ENCODE assay signal across 13 cellular contexts in genomic region chr6:144469144-144469575, GRCh38.
A peak's percentile ranks its signal among the peaks of the same experiment; 100 is the strongest.
DNase-seq lines count a peak whose midpoint lies in the region; ATAC-seq and TF ChIP-seq lines count a peak whose summit lies in the region.
"Had no signal": no experiment of that assay in that cellular context is flagged by ENCODE, and none has a peak within 500 bp of the region (broad histone marks: within the 10 kb centered on the region; RNA-seq: fewer than 3 reads in every experiment).

No MANE protein-coding gene starts in this region.

- H3K36me3 ChIP-seq in left lung = peaks cover 0 to 58% of the 10 kb centered on the region in 2 donors

- H3K27ac ChIP-seq in left lung (no peak overlapping the region), H9 (ENCODE audit: insufficient read length, low read depth, low read length) (no peak overlapping the region)
- H3K27ac ChIP-seq: adrenal gland; BLaER1 treated with 17β-estradiol and CSF1 and Interleukin-3, amounts not matched to agents 10 nM and 100 nM; right lobe of liver had no signal

- peaks cover 24% of the 10 kb centered on the region for H3K4me1 Mint-ChIP-seq in T-helper 2 cell treated with Interferon-gamma antibody and Interleukin-4, amounts not matched to agents 5 μg/mL and 100 μg/mL, for 36 hours (ENCODE audit: low read depth)
- peaks cover 31% of the 10 kb centered on the region for H3K4me1 Mint-ChIP-seq in stimulated activated naive CD8-positive, alpha-beta T cell treated with anti-CD3 and anti-CD28 coated beads, Interleukin-15, amount 100 ng/mL, for 72 hours
- H3K4me1 Mint-ChIP-seq in H9 = peaks cover 14% of the 10 kb centered on the region in 2 experiments

- no peak overlapping the region for H3K56ac ChIP-seq in H9 (ENCODE audit: insufficient read length, low read depth, low read length)

- no peaks in the 10 kb centered on the region for H3K79me1 ChIP-seq in H9 (ENCODE audit: insufficient read depth, low read depth, low read length, poor library complexity, severe bottlenecking)

- H3K23me2 ChIP-seq in H9 (ENCODE audit: insufficient read length, low read depth, low read length, poor library complexity, severe bottlenecking) = no peaks in the 10 kb centered on the region

- no peak for TF ChIP-seq CTCF in left lung (IDR thresholded peaks at IDR 0.05)
- TF ChIP-seq CTCF in H9 (conservative IDR thresholded peaks at IDR 0.05) = no peak

- no peaks in the 10 kb centered on the region for H3K27me3 Mint-ChIP-seq in T-helper 2 cell treated with Interferon-gamma antibody and Interleukin-4, amounts not matched to agents 5 μg/mL and 100 μg/mL, for 36 hours (ENCODE audit: low read depth)
- H3K27me3 Mint-ChIP-seq in stimulated activated naive CD8-positive, alpha-beta T cell treated with anti-CD3 and anti-CD28 coated beads, Interleukin-15, amount 100 ng/mL, for 72 hours = no peaks in the 10 kb centered on the region
- no peaks in the 10 kb centered on the region for H3K27me3 Mint-ChIP-seq in H9 (ENCODE audit: low read depth)

- no peak overlapping the region for H4K8ac ChIP-seq in H9 (replicated peaks; ENCODE audit: insufficient read length, low read depth, low read length)

- H4K91ac ChIP-seq in H9 (ENCODE audit: insufficient read length, low read depth, low read length) = no peak overlapping the region

- no peak overlapping the region for H2BK12ac ChIP-seq in H9 (ENCODE audit: insufficient read length, low read depth, low read length)

- H2AK5ac ChIP-seq in H9 (ENCODE audit: insufficient read length, low read length) = no peak overlapping the region

- H2BK5ac ChIP-seq in H9 (ENCODE audit: insufficient read length, low read length) = no peak overlapping the region

- peak overlapping the region; percentile 30 for H3K4me3 Mint-ChIP-seq in T-helper 2 cell treated with Interferon-gamma antibody and Interleukin-4, amounts not matched to agents 5 μg/mL and 100 μg/mL, for 36 hours
- H3K4me3 Mint-ChIP-seq in stimulated activated naive CD8-positive, alpha-beta T cell treated with anti-CD3 and anti-CD28 coated beads, Interleukin-15, amount 100 ng/mL, for 72 hours = peak overlapping the region; percentile 69 to 71
- no peak overlapping the region for H3K4me3 Mint-ChIP-seq in H9

- no peak overlapping the region for H2BK20ac ChIP-seq in H9 (ENCODE audit: low read depth, low read length, poor library complexity, severe bottlenecking)

- H3K23ac ChIP-seq in H9 (ENCODE audit: insufficient read length, low read depth, low read length) = no peak overlapping the region

- H3K4ac ChIP-seq in H9 (ENCODE audit: low read depth, low read length) = no peak overlapping the region

- no peak overlapping the region for H3K14ac ChIP-seq in H9 (ENCODE audit: insufficient read depth, low read length)

- intact Hi-C loops in left lung (cut with DNase I) = no loop called here

- no peaks in the 10 kb centered on the region for H4K20me1 ChIP-seq in H9 (ENCODE audit: control insufficient read depth, insufficient read depth, insufficient read length)
- H4K20me1 ChIP-seq: BLaER1 treated with 17β-estradiol and CSF1 and Interleukin-3, amounts not matched to agents 10 nM and 100 nM had no signal

- H3K18ac ChIP-seq in H9 (ENCODE audit: insufficient read length, low read depth, low read length) = no peak overlapping the region

- H2AFZ ChIP-seq in H9 (ENCODE audit: low read length) = no peak overlapping the region

- H3K36me3 Mint-ChIP-seq in T-helper 2 cell treated with Interferon-gamma antibody and Interleukin-4, amounts not matched to agents 5 μg/mL and 100 μg/mL, for 36 hours (ENCODE audit: low read depth) = peaks cover 54% of the 10 kb centered on the region
- peaks cover 18 to 43% (median 40%) of the 10 kb centered on the region in 3 experiments for H3K36me3 Mint-ChIP-seq in H9 (ENCODE audit: insufficient read depth in 1 of 3, low read depth in 3 of 3)

- peaks cover 0 to 6% of the 10 kb centered on the region in 2 donors for H3K4me1 ChIP-seq in left lung
- peaks cover 6% of the 10 kb centered on the region; the same call in 1 of the 2 replicates for H3K4me1 ChIP-seq in H9 (ENCODE audit: insufficient read depth, low read length)
- H3K4me1 ChIP-seq: adrenal gland; BLaER1 treated with 17β-estradiol and CSF1 and Interleukin-3, amounts not matched to agents 10 nM and 100 nM; right lobe of liver had no signal

- no peak overlapping the region for H3K4me2 ChIP-seq in H9 (ENCODE audit: insufficient read depth, insufficient read length, low read length)
- H3K4me2 ChIP-seq: BLaER1 treated with 17β-estradiol and CSF1 and Interleukin-3, amounts not matched to agents 10 nM and 100 nM had no signal

- no peak overlapping the region for H4K5ac ChIP-seq in H9 (ENCODE audit: insufficient read length, low read depth, low read length)

- WGBS in H9 (ENCODE audit: extremely low coverage, insufficient read length, low lambda C conversion rate) = no CpG with 5 or more reads among the region's 1 CpG

- H3K4me3 ChIP-seq in left lung = no peak overlapping the region
- H3K4me3 ChIP-seq: adrenal gland; BLaER1 treated with 17β-estradiol and CSF1 and Interleukin-3, amounts not matched to agents 10 nM and 100 nM; right lobe of liver had no signal

- ATAC-seq in HG02852 (IDR thresholded peaks at IDR 0.05; ENCODE audit: unreplicated experiment) = peak; percentile 81
- peak; percentile 93 for ATAC-seq in stimulated activated naive CD8-positive, alpha-beta T cell treated with anti-CD3 and anti-CD28 coated beads, Interleukin-15, amount 100 ng/mL, for 72 hours
- ATAC-seq in left lung = no peak
- ATAC-seq: left colon had no signal

- no peak overlapping the region for H3T11ph ChIP-seq in H9 (ENCODE audit: low read length)

- no peaks in the 10 kb centered on the region for H3K79me2 ChIP-seq in H9 (ENCODE audit: insufficient read depth, low read length)

- H3K27me3 ChIP-seq in left lung (no peaks in the 10 kb centered on the region), H9 (ENCODE audit: insufficient read depth, low read length) (no peaks in the 10 kb centered on the region)
- H3K27me3 ChIP-seq: adrenal gland; BLaER1 treated with 17β-estradiol and CSF1 and Interleukin-3, amounts not matched to agents 10 nM and 100 nM; right lobe of liver had no signal

- peak; percentile 11 to 25 for DNase-seq in stimulated activated CD4-positive, alpha-beta T cell treated with anti-CD3 and anti-CD28 coated beads, Interleukin-2, amount 100 ng/mL, for 24 hours
- no peak for DNase-seq in stimulated activated CD4-positive, alpha-beta T cell treated with anti-CD3 and anti-CD28 coated beads, Interleukin-12 subunit alpha, Interleukin-12 subunit beta, amount 100 ng/mL, for 4 hours
- DNase-seq in T-helper 2 cell treated with Interferon-gamma antibody and Interleukin-4, amounts not matched to agents 5 μg/mL and 100 μg/mL, for 36 hours (ENCODE audit: low spot score) = no peak
- DNase-seq in stimulated activated naive CD8-positive, alpha-beta T cell treated with anti-CD3 and anti-CD28 coated beads, Interleukin-15, amount 100 ng/mL, for 72 hours = peak; percentile 16 to 34
- no peak for DNase-seq in left lung
- DNase-seq in H9 = no peak
- DNase-seq in iPS-NIHi7 (ENCODE audit: extremely low spot score) = no peak
- DNase-seq: adrenal gland, left colon, NCI-H345, right lobe of liver had no signal

- no peak overlapping the region for H2BK15ac ChIP-seq in H9 (ENCODE audit: low read depth, low read length)

- H3K9me3 Mint-ChIP-seq in T-helper 2 cell treated with Interferon-gamma antibody and Interleukin-4, amounts not matched to agents 5 μg/mL and 100 μg/mL, for 36 hours = no peaks in the 10 kb centered on the region
- no peaks in the 10 kb centered on the region for H3K9me3 Mint-ChIP-seq in stimulated activated naive CD8-positive, alpha-beta T cell treated with anti-CD3 and anti-CD28 coated beads, Interleukin-15, amount 100 ng/mL, for 72 hours
- peaks cover 9 to 10% of the 10 kb centered on the region in 2 experiments for H3K9me3 Mint-ChIP-seq in H9

- peak overlapping the region; percentile 47 for H3K27ac Mint-ChIP-seq in T-helper 2 cell treated with Interferon-gamma antibody and Interleukin-4, amounts not matched to agents 5 μg/mL and 100 μg/mL, for 36 hours
- peak overlapping the region; percentile 55 to 85 for H3K27ac Mint-ChIP-seq in stimulated activated naive CD8-positive, alpha-beta T cell treated with anti-CD3 and anti-CD28 coated beads, Interleukin-15, amount 100 ng/mL, for 72 hours
- no peak overlapping the region; a peak in 1 of 7 replicates for H3K27ac Mint-ChIP-seq in H9

- H3K9me3 ChIP-seq in left lung (no peaks in the 10 kb centered on the region), H9 (ENCODE audit: control insufficient read depth, low read depth, low read length) (no peaks in the 10 kb centered on the region)
- H3K9me3 ChIP-seq: adrenal gland, right lobe of liver had no signal

- H3K9ac ChIP-seq in H9 (ENCODE audit: extremely low read depth, insufficient read length, low read length) = no peak overlapping the region
- H3K9ac ChIP-seq: BLaER1 treated with 17β-estradiol and CSF1 and Interleukin-3, amounts not matched to agents 10 nM and 100 nM had no signal

- no peak overlapping the region for H2BK120ac ChIP-seq in H9 (ENCODE audit: low read depth, low read length, poor library complexity, severe bottlenecking)

Comparison
In these comparisons a context has a peak if more than half of its experiments do, and no peak if none do; other contexts are left out.
1. DNase-seq: peak in stimulated activated CD4-positive, alpha-beta T cell treated with anti-CD3 and anti-CD28 coated beads, Interleukin-2, amount 100 ng/mL, for 24 hours (2 of 2) and stimulated activated naive CD8-positive, alpha-beta T cell treated with anti-CD3 and anti-CD28 coated beads, Interleukin-15, amount 100 ng/mL, for 72 hours (2 of 2); none in stimulated activated CD4-positive, alpha-beta T cell treated with anti-CD3 and anti-CD28 coated beads, Interleukin-12 subunit alpha, Interleukin-12 subunit beta, amount 100 ng/mL, for 4 hours (single experiment), T-helper 2 cell treated with Interferon-gamma antibody and Interleukin-4, amounts not matched to agents 5 μg/mL and 100 μg/mL, for 36 hours (single experiment), left lung (0 of 2), H9 (single experiment) and iPS-NIHi7 (single experiment).
2. H3K27ac Mint-ChIP-seq: peak in T-helper 2 cell treated with Interferon-gamma antibody and Interleukin-4, amounts not matched to agents 5 μg/mL and 100 μg/mL, for 36 hours (single experiment) and stimulated activated naive CD8-positive, alpha-beta T cell treated with anti-CD3 and anti-CD28 coated beads, Interleukin-15, amount 100 ng/mL, for 72 hours (2 of 2); none in H9 (0 of 3).
3. H3K4me3 Mint-ChIP-seq: peak in T-helper 2 cell treated with Interferon-gamma antibody and Interleukin-4, amounts not matched to agents 5 μg/mL and 100 μg/mL, for 36 hours (single experiment) and stimulated activated naive CD8-positive, alpha-beta T cell treated with anti-CD3 and anti-CD28 coated beads, Interleukin-15, amount 100 ng/mL, for 72 hours (2 of 2); none in H9 (0 of 2).